Comparison of ENCODE assay signal across 29 cellular contexts in genomic region chr9:2717385-2717784, GRCh38. TPM values are rescaled to one million over a fixed set of nuclear protein-coding genes. Genes with fewer than 3 reads are reported as not detected.
"Had no signal": no experiment of that assay in that cellular context is flagged by ENCODE, and none has a peak within 500 bp of the region (broad histone marks: within the 10 kb centered on the region; RNA-seq: fewer than 3 reads in every experiment).

TSS of gene KCNV2 (plus strand) at chr9:2717510. CDS start at chr9:2717740, 230 bp downstream.

- H3K27ac ChIP-seq: adrenal gland, breast epithelium, Peyer's patch, RWPE1, SJCRH30, VCaP had no signal

- H3K4me1 ChIP-seq: adrenal gland, breast epithelium, Peyer's patch had no signal

- H3K4me3 ChIP-seq: adrenal gland, breast epithelium, K562, Peyer's patch, SJCRH30 had no signal

- H3K36me3 ChIP-seq: adrenal gland, breast epithelium, Peyer's patch, SJCRH30 had no signal

- H3K27me3 ChIP-seq: adrenal gland, breast epithelium, Peyer's patch, SJCRH30 had no signal

- H3K9me3 ChIP-seq: adrenal gland, Peyer's patch, SJCRH30, SK-N-SH had no signal

- DNase-seq: activated CD4-positive, alpha-beta T cell treated with anti-CD3 and anti-CD28 coated beads for 4 hours; activated CD8-positive, alpha-beta memory T cell treated with anti-CD3 and anti-CD28 coated beads, Interleukin-2, amount 50 U/mL, for 4 hours; activated CD8-positive, alpha-beta T cell treated with anti-CD3 and anti-CD28 coated beads for 36 hours; activated naive CD4-positive, alpha-beta T cell treated with anti-CD3 and anti-CD28 coated beads, Interleukin-2, amount 50 U/mL, for 16 hours; activated naive CD8-positive, alpha-beta T cell treated with anti-CD3 and anti-CD28 coated beads, Interleukin-2, amount 10 ng/mL, durations not matched to agents 7 days and 5 days; adrenal gland; aorta; caudate nucleus; NCI-H1092; NCI-H1417; NCI-H1930; NCI-H2171; NCI-H2227 treated with DMSO at 0.1 percent for 48 hours; NCI-H446 treated with DMSO at 0.1 percent for 48 hours; NCI-H526; NCI-H774; Peyer's patch; Right ventricle myocardium superior; SJCRH30; SK-N-SH; T-helper 1 cell had no signal

- ATAC-seq: activated CD4-positive, CD25-positive, alpha-beta regulatory T cell treated with anti-CD3 and anti-CD28 coated beads, Interleukin-2, amount 50 U/mL, for 24 hours; activated CD8-positive, alpha-beta T cell treated with anti-CD3 and anti-CD28 coated beads for 36 hours; K562 had no signal

- H3K4me2 ChIP-seq: SK-N-SH had no signal

- H3K9ac ChIP-seq: SK-N-SH had no signal

RNA-seq across cellular contexts. Expression of gene KCNV2, which starts in this region (rescaled TPM):
- total RNA-seq: activated CD8-positive, alpha-beta T cell treated with anti-CD3 and anti-CD28 coated beads for 36 hours; activated naive CD8-positive, alpha-beta T cell treated with anti-CD3 and anti-CD28 coated beads, Interleukin-2, amount 10 ng/mL, durations not matched to agents 7 days and 5 days; adrenal gland; aorta; breast epithelium; K562; LHCN-M2; M059J; Peyer's patch; Right ventricle myocardium superior; SJCRH30; T-helper 2 cell treated with Interferon-gamma antibody and Interleukin-4, amounts not matched to agents 100 ng/mL and 5 ng/mL, for 36 hours had no signal
- polyA plus RNA-seq: adrenal gland, aorta, SK-N-SH had no signal
